1 cellular context compared by ENCODE assay signal in the genomic region with DNA sequence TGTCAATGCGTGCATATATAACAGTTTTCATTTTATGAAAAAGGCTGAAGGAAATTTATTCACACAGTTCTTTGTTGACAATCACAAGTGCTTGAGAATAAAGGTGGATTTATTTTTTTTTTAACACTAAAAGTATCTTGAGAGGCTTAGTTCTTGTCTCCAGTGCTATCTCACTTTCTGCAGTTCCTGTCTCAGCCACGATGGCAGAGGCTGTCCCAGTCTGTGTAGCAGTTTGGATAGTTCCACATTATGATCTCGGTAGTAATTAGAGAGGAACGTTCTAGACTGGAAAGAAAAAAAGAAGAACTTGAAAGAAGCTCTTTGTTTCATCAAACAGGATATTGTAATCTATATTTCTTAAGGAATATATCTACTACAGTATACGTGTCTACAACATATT.
TF ChIP-seq lines count a peak whose summit lies in the region.

No MANE protein-coding gene starts in this region.

TF ChIP-seq in GM12878, 131 proteins besides CTCF, POLR2A, EP300 and RAD21 (continued from another document):
- TF ChIP-seq, protein P1, sequence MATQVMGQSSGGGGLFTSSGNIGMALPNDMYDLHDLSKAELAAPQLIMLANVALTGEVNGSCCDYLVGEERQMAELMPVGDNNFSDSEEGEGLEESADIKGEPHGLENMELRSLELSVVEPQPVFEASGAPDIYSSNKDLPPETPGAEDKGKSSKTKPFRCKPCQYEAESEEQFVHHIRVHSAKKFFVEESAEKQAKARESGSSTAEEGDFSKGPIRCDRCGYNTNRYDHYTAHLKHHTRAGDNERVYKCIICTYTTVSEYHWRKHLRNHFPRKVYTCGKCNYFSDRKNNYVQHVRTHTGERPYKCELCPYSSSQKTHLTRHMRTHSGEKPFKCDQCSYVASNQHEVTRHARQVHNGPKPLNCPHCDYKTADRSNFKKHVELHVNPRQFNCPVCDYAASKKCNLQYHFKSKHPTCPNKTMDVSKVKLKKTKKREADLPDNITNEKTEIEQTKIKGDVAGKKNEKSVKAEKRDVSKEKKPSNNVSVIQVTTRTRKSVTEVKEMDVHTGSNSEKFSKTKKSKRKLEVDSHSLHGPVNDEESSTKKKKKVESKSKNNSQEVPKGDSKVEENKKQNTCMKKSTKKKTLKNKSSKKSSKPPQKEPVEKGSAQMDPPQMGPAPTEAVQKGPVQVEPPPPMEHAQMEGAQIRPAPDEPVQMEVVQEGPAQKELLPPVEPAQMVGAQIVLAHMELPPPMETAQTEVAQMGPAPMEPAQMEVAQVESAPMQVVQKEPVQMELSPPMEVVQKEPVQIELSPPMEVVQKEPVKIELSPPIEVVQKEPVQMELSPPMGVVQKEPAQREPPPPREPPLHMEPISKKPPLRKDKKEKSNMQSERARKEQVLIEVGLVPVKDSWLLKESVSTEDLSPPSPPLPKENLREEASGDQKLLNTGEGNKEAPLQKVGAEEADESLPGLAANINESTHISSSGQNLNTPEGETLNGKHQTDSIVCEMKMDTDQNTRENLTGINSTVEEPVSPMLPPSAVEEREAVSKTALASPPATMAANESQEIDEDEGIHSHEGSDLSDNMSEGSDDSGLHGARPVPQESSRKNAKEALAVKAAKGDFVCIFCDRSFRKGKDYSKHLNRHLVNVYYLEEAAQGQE (IDR thresholded peaks at IDR 0.05; ENCODE audit: low read depth, low read length), result no peak
- no peak for TF ChIP-seq GATAD2B (conservative IDR thresholded peaks at IDR 0.05; ENCODE audit: low read depth)
- TF ChIP-seq BHLHE40 (IDR thresholded peaks at IDR 0.05; ENCODE audit: borderline replicate concordance in 1 of 2, low read depth in 2 of 2, low read length in 1 of 2), result no peak
- no peak for TF ChIP-seq CBX5 (IDR thresholded peaks at IDR 0.05; ENCODE audit: low read depth)
- no peak for TF ChIP-seq SMC3 (IDR thresholded peaks at IDR 0.05; ENCODE audit: borderline replicate concordance, low read length)
